8 cellular contexts compared by ENCODE assay signal in genomic region chr20:34473262-34473883, GRCh38. TPM values are rescaled to one million over a fixed set of nuclear protein-coding genes. Genes with fewer than 3 reads are reported as not detected.
DNase-seq lines count a peak whose midpoint lies in the region; ATAC-seq and TF ChIP-seq lines count a peak whose summit lies in the region.

No MANE protein-coding gene starts in this region.

- CTCF ChIA-PET in MCF 10A (lab: Yijun Ruan, JAX), result interaction anchor here (0.5 to 2.7 kb wide), 8 partner anchors 11 to 368 kb away, joined by 3 to 33 read pairs (median 3); no protein-coding TSS in a partner anchor

- DNase-seq in MCF 10A (ENCODE audit: unreplicated experiment) (peak; percentile 59), breast epithelium (ENCODE audit: low spot score in 2 of 2) (no peak), NCI-H524 (lab: John Stamatoyannopoulos, UW) (peak; percentile 56 to 85), amygdala (lab: John Stamatoyannopoulos, UW) (peak in 29 of 56 donors; percentile 1 to 59 (median 24)), iris pigment epithelial cell (ENCODE audit: low read depth) (peak; percentile 62), foreskin melanocyte (no peak)

- H3K4me1 Mint-ChIP-seq in MCF 10A (ENCODE audit: insufficient read depth, unreplicated experiment), result peaks cover 9% of the 10 kb centered on the region
- peaks cover 9% of the 10 kb centered on the region for H3K4me1 Mint-ChIP-seq in stimulated activated memory B cell treated with anti-CD40 and anti-IgM and Interleukin-4, amounts not matched to agents 10 μg/mL and 1 μg/mL and 100 μg/mL, for 72 hours

- TF ChIP-seq POLR2A in breast epithelium (IDR thresholded peaks at IDR 0.05), result no peak

- H3K4me3 Mint-ChIP-seq in MCF 10A (ENCODE audit: unreplicated experiment), result no peak overlapping the region
- H3K4me3 Mint-ChIP-seq in stimulated activated memory B cell treated with anti-CD40 and anti-IgM and Interleukin-4, amounts not matched to agents 10 μg/mL and 1 μg/mL and 100 μg/mL, for 72 hours, result no peak overlapping the region

- no peaks in the 10 kb centered on the region for H3K27me3 Mint-ChIP-seq in MCF 10A (ENCODE audit: insufficient read depth, unreplicated experiment)
- no peaks in the 10 kb centered on the region for H3K27me3 Mint-ChIP-seq in stimulated activated memory B cell treated with anti-CD40 and anti-IgM and Interleukin-4, amounts not matched to agents 10 μg/mL and 1 μg/mL and 100 μg/mL, for 72 hours

- no peaks in the 10 kb centered on the region for H3K9me3 Mint-ChIP-seq in MCF 10A (ENCODE audit: unreplicated experiment)
- no peaks in the 10 kb centered on the region for H3K9me3 Mint-ChIP-seq in stimulated activated memory B cell treated with anti-CD40 and anti-IgM and Interleukin-4, amounts not matched to agents 10 μg/mL and 1 μg/mL and 100 μg/mL, for 72 hours

- H3K9me3 ChIP-seq in breast epithelium, result no peaks in the 10 kb centered on the region

- no peaks in the 10 kb centered on the region for H3K27me3 ChIP-seq in breast epithelium

- POLR2A ChIA-PET in MCF 10A (lab: Yijun Ruan, JAX), result interaction anchor here (0.9 to 2.0 kb wide), 4 partner anchors 16 to 161 kb away, joined by 3 to 6 read pairs (median 4); no protein-coding TSS in a partner anchor

- peak; percentile 59 for ATAC-seq in stimulated activated memory B cell treated with anti-CD40 and anti-IgM and Interleukin-4, amounts not matched to agents 10 μg/mL and 1 μg/mL and 100 μg/mL, for 72 hours
- no peak for ATAC-seq in HG03097 (IDR thresholded peaks at IDR 0.05; ENCODE audit: low FRiP score, unreplicated experiment)

- H3K4me1 ChIP-seq in breast epithelium, result no peaks in the 10 kb centered on the region

- TF ChIP-seq CTCF in MCF 10A (IDR thresholded peaks at IDR 0.05; ENCODE audit: unreplicated experiment) (peak; percentile 36), breast epithelium (IDR thresholded peaks at IDR 0.05) (no peak)

- H3K4me3 ChIP-seq in breast epithelium, result no peak overlapping the region

- no peak overlapping the region for H3K27ac Mint-ChIP-seq in MCF 10A (ENCODE audit: low read depth, unreplicated experiment)
- H3K27ac Mint-ChIP-seq in stimulated activated memory B cell treated with anti-CD40 and anti-IgM and Interleukin-4, amounts not matched to agents 10 μg/mL and 1 μg/mL and 100 μg/mL, for 72 hours, result no peak overlapping the region

- H3K27ac ChIP-seq in breast epithelium, result no peak overlapping the region

- BruUV-seq in MCF 10A (replicated peaks; lab: Mats Ljungman, UMichigan), result no TSS peak

- intact Hi-C loops in MCF 10A (cut with micrococcal nuclease), result loop anchor here (1.0 kb wide), 1 partner anchor 161 kb away; no protein-coding TSS in a partner anchor
- intact Hi-C loops in breast epithelium (cut with DNase I; ENCODE audit: low total_unique reads), result no loop called here

- peaks cover 4% of the 10 kb centered on the region for H3K36me3 ChIP-seq in breast epithelium

- H3K36me3 Mint-ChIP-seq in MCF 10A (ENCODE audit: insufficient read depth, unreplicated experiment), result peaks cover 61% of the 10 kb centered on the region
- H3K36me3 Mint-ChIP-seq in stimulated activated memory B cell treated with anti-CD40 and anti-IgM and Interleukin-4, amounts not matched to agents 10 μg/mL and 1 μg/mL and 100 μg/mL, for 72 hours, result peaks cover 31% of the 10 kb centered on the region

RNA-seq across cellular contexts. Expression of gene DYNLRB1, which starts 42.8 kb away (rescaled TPM):
- total RNA-seq in MCF 10A (2022) (127 and 145 TPM in 2 replicates), breast epithelium (10 to 100 TPM; 77.7 to 100.0 (median 98.1) TPM)

Comparison
In these comparisons a context has a peak if more than half of its experiments do, and no peak if none do; other contexts are left out.
1. DNase-seq: peak in MCF 10A (single experiment), NCI-H524 (2 of 2), amygdala (29 of 56) and iris pigment epithelial cell (single experiment); none in breast epithelium (0 of 2) and foreskin melanocyte (single experiment).